ENCODE assay signal across 1 cellular context in the genomic region with DNA sequence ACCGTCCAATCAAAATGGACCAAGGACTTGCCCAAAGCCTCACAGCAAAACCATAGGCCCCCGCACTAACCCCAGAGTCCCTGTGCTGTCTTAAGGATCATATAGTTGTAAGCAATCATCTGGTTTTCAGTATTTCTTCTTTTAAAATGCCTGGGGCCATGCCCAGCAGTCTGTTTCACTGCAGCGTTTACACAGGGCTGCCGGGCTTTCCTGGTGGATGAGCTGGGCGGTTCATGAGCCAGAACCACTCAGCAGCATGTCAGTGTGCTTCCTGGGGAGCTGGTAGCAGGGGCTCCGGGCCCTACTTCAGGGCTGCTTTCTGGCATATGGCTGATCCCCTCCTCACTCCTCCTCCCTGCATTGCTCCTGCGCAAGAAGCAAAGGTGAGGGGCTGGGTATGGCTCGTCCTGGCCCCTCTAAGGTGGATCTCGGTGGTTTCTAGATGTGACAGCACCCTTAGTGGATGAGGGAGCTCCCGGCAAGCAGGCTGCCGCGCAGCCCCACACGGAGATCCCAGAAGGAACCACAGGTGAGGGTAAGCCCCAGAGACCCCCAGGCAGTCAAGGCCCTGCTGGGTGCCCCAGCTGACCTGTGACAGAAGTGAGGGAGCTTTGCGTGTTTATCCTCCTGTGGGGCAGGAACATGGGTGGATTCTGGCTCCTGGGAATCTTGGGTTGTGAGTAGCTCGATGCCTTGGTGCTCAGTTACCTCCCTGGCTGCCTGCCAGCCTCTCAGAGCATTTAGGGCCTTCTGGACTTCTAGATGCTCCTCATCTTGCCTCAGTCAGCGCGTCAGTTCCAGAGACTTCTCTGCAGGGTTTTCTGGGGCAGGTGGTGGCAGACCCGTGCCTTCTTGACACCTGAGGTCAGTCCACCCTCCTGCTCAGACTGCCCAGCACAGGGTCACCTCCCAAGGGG.
TF ChIP-seq lines count a peak whose summit lies in the region.

No MANE protein-coding gene starts in this region.

TF ChIP-seq in K562, 482 proteins besides CTCF, POLR2A, EP300 and RAD21:
- TF ChIP-seq HOXB6 (CRISPR knock-in tag; IDR thresholded peaks at IDR 0.05; ENCODE audit: borderline replicate concordance) (no peak), NFIC (IDR thresholded peaks at IDR 0.05) (peak; percentile 57), FOSL1 (tag; conservative IDR thresholded peaks at IDR 0.05) (no peak), SP2 (IDR thresholded peaks at IDR 0.05; ENCODE audit: extremely low read depth, low read depth, low read length, poor library complexity, severe bottlenecking) (no peak), ZNF274 (IDR thresholded peaks at IDR 0.05; ENCODE audit: borderline replicate concordance, low read depth, low read length) (no peak), ARNT (IDR thresholded peaks at IDR 0.05) (no peak), RCOR1 (IDR thresholded peaks at IDR 0.05; ENCODE audit: borderline replicate concordance in 1 of 2, low read depth in 2 of 2, low read length in 2 of 2) (no peak)
